Comparison of ENCODE assay signal across 11 cellular contexts in the genomic region with DNA sequence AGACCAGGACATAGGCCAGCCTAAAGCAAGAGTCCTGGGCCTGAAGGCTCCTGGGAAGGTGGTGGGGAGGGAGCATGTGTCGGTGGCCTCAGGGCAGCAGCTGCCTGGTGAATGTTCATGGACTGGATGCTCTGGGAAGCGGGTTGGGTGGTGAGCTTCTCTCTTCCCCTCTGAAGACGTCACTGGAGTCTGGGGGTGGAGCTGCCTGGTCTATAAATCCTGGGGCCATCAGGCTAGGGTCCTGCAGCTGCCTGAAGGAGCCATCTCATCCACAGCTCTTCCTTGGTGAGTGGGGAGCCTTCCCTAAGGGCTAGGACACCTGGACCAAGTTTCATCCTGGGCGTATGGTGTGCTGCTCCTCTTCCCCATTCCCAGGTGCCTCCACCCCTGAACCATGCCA. TPM values are rescaled to one million over a fixed set of nuclear protein-coding genes. Genes with fewer than 3 reads are reported as not detected.
DNase-seq lines count a peak whose midpoint lies in the region; ATAC-seq and TF ChIP-seq lines count a peak whose summit lies in the region.
"Had no signal": no experiment of that assay in that cellular context is flagged by ENCODE, and none has a peak within 500 bp of the region (broad histone marks: within the 10 kb centered on the region; RNA-seq: fewer than 3 reads in every experiment).

A gene with protein sequence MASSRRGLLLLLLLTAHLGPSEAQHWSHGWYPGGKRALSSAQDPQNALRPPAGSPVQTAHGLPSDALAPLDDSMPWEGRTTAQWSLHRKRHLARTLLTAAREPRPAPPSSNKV (plus strand): TSS at position 242 of the 400 bp plus-strand sequence. CDS start 793 bp downstream, outside the sequence.

- no peaks in the 10 kb centered on the region for H3K27me3 Mint-ChIP-seq in activated CD4-positive, alpha-beta T cell treated with anti-CD3 and anti-CD28 coated beads for 36 hours
- no peaks in the 10 kb centered on the region for H3K27me3 Mint-ChIP-seq in activated CD4-positive, alpha-beta memory T cell treated with anti-CD3 and anti-CD28 coated beads, Interleukin-2, amount 10 ng/mL, durations not matched to agents 7 days and 5 days
- H3K27me3 Mint-ChIP-seq: stimulated activated naive CD8-positive, alpha-beta T cell treated with anti-CD3 and anti-CD28 coated beads, Interleukin-15, amount 100 ng/mL, for 72 hours had no signal

- intact Hi-C loops in activated CD4-positive, alpha-beta T cell treated with anti-CD3 and anti-CD28 coated beads for 36 hours (cut with DNase I, micrococcal nuclease) = no loop called here
- intact Hi-C loops in stomach (cut with DNase I; ENCODE audit: low total_unique reads) (no loop called here), A673 (cut with micrococcal nuclease; ENCODE audit: unreplicated experiment) (no loop called here)

- H3K9me3 ChIP-seq in stomach = no peaks in the 10 kb centered on the region
- no peaks in the 10 kb centered on the region for H3K9me3 ChIP-seq in A673 (ENCODE audit: low read depth, low read length, poor library complexity, severe bottlenecking)

- peak within 1 kb of the TSS; percentile 16 for H3K4me3 Mint-ChIP-seq in activated CD4-positive, alpha-beta T cell treated with anti-CD3 and anti-CD28 coated beads for 36 hours
- no peak within 1 kb of the TSS for H3K4me3 Mint-ChIP-seq in activated CD4-positive, alpha-beta memory T cell treated with anti-CD3 and anti-CD28 coated beads, Interleukin-2, amount 10 ng/mL, durations not matched to agents 7 days and 5 days

- CTCF ChIA-PET in activated CD4-positive, alpha-beta T cell treated with anti-CD3 and anti-CD28 coated beads for 36 hours (lab: Charles Lee) = interaction anchor here (0.6 to 1.7 kb wide), 3 partner anchors 10 to 355 kb away, joined by 3 to 8 read pairs (median 3); no protein-coding TSS in a partner anchor
- CTCF ChIA-PET in activated CD4-positive, alpha-beta memory T cell treated with anti-CD3 and anti-CD28 coated beads, Interleukin-2, amount 10 ng/mL, durations not matched to agents 7 days and 5 days (lab: Charles Lee) = interaction anchor here (2.2 kb wide), 1 partner anchor 10 kb away, joined by 7 read pairs; no protein-coding TSS in a partner anchor
- CTCF ChIA-PET in A673 (lab: Charles Lee) = no interaction called here

- no peak for TF ChIP-seq POLR2A in stomach (IDR thresholded peaks at IDR 0.05)

- H3K36me3 ChIP-seq in stomach = peaks cover 19 to 36% (median 34%) of the 10 kb centered on the region in 4 donors
- peaks cover 18% of the 10 kb centered on the region for H3K36me3 ChIP-seq in A673 (ENCODE audit: insufficient read depth, low read length, poor library complexity, severe bottlenecking)

- no peak for DNase-seq in activated CD4-positive, alpha-beta T cell treated with anti-CD3 and anti-CD28 coated beads for 36 hours
- DNase-seq in activated CD4-positive, alpha-beta T cell treated with anti-CD3 and anti-CD28 coated beads, Interleukin-2, amount 50 U/mL, for 48 hours = no peak
- no peak for DNase-seq in activated CD4-positive, alpha-beta memory T cell treated with anti-CD3 and anti-CD28 coated beads, Interleukin-2, amount 10 ng/mL, durations not matched to agents 7 days and 5 days
- DNase-seq in stomach (no peak), A673 (ENCODE audit: low spot score) (no peak), NCI-H446 (lab: John Stamatoyannopoulos, UW) (no peak), inferior parietal cortex (ENCODE audit: extremely low spot score) (no peak)
- DNase-seq: stimulated activated naive CD8-positive, alpha-beta T cell treated with anti-CD3 and anti-CD28 coated beads, Interleukin-15, amount 100 ng/mL, for 72 hours had no signal

- 75 to 89% (median 87%) methylated on average over 2 to 4 of the region's 4 CpGs for WGBS in stomach, 5 donors

- TF ChIP-seq CTCF in stomach (IDR thresholded peaks at IDR 0.05) (no peak), A673 (conservative IDR thresholded peaks at IDR 0.05; ENCODE audit: low read depth, low read length) (no peak)

- no peak for TF ChIP-seq EP300 in stomach (IDR thresholded peaks at IDR 0.05)

- ATAC-seq in activated CD4-positive, alpha-beta T cell treated with anti-CD3 and anti-CD28 coated beads for 36 hours = no peak
- ATAC-seq: stimulated activated naive CD8-positive, alpha-beta T cell treated with anti-CD3 and anti-CD28 coated beads, Interleukin-15, amount 100 ng/mL, for 72 hours had no signal

- H3K27ac ChIP-seq in layer of hippocampus (ENCODE audit: low read depth, low read length) (peak within 1 kb of the TSS; percentile 46), stomach (peak within 1 kb of the TSS; percentile 53 to 94 (median 67)), A673 (ENCODE audit: low read depth, low read length, poor library complexity, severe bottlenecking) (no peak within 1 kb of the TSS)

- no peak within 1 kb of the TSS for H3K4me3 ChIP-seq in stomach
- H3K4me3 ChIP-seq in A673 (ENCODE audit: low read depth, low read length, poor library complexity, severe bottlenecking) = no peak within 1 kb of the TSS

- H3K9me3 Mint-ChIP-seq in activated CD4-positive, alpha-beta T cell treated with anti-CD3 and anti-CD28 coated beads for 36 hours (ENCODE audit: low read depth) = no peaks in the 10 kb centered on the region
- no peaks in the 10 kb centered on the region for H3K9me3 Mint-ChIP-seq in activated CD4-positive, alpha-beta memory T cell treated with anti-CD3 and anti-CD28 coated beads, Interleukin-2, amount 10 ng/mL, durations not matched to agents 7 days and 5 days
- H3K9me3 Mint-ChIP-seq: stimulated activated naive CD8-positive, alpha-beta T cell treated with anti-CD3 and anti-CD28 coated beads, Interleukin-15, amount 100 ng/mL, for 72 hours had no signal

- peaks cover 18% of the 10 kb centered on the region for H3K4me1 Mint-ChIP-seq in activated CD4-positive, alpha-beta T cell treated with anti-CD3 and anti-CD28 coated beads for 36 hours
- peaks cover 42% of the 10 kb centered on the region for H3K4me1 Mint-ChIP-seq in activated CD4-positive, alpha-beta memory T cell treated with anti-CD3 and anti-CD28 coated beads, Interleukin-2, amount 10 ng/mL, durations not matched to agents 7 days and 5 days

- H3K27me3 ChIP-seq in layer of hippocampus (ENCODE audit: control insufficient read depth, insufficient read depth, low read length) (no peaks in the 10 kb centered on the region), stomach (no peaks in the 10 kb centered on the region), A673 (replicated peaks; ENCODE audit: insufficient read depth, low read depth, low read length, poor library complexity) (no peaks in the 10 kb centered on the region)
- H3K27me3 ChIP-seq: cardiac muscle cell had no signal

- peak within 1 kb of the TSS; percentile 53 for H3K27ac Mint-ChIP-seq in activated CD4-positive, alpha-beta T cell treated with anti-CD3 and anti-CD28 coated beads for 36 hours
- peak within 1 kb of the TSS; percentile 14 for H3K27ac Mint-ChIP-seq in activated CD4-positive, alpha-beta memory T cell treated with anti-CD3 and anti-CD28 coated beads, Interleukin-2, amount 10 ng/mL, durations not matched to agents 7 days and 5 days

- POLR2A ChIA-PET in activated CD4-positive, alpha-beta T cell treated with anti-CD3 and anti-CD28 coated beads for 36 hours (lab: Charles Lee) = interaction anchor here (0.7 kb wide), 1 partner anchor 10 kb away, joined by 4 read pairs; no protein-coding TSS in a partner anchor
- POLR2A ChIA-PET in activated CD4-positive, alpha-beta memory T cell treated with anti-CD3 and anti-CD28 coated beads, Interleukin-2, amount 10 ng/mL, durations not matched to agents 7 days and 5 days (lab: Charles Lee) = interaction anchor here (1.7 kb wide), 1 partner anchor 13 kb away, joined by 6 read pairs; no protein-coding TSS in a partner anchor
- POLR2A ChIA-PET in A673 (lab: Charles Lee; ENCODE audit: low non-redundant PET) = no interaction called here

- H3K4me1 ChIP-seq in stomach (peaks cover 18 to 53% (median 46%) of the 10 kb centered on the region in 4 donors), A673 (ENCODE audit: insufficient read depth, low read length, poor library complexity, severe bottlenecking) (peaks cover 2% of the 10 kb centered on the region)

- BruUV-seq in A673 (replicated peaks; lab: Mats Ljungman, UMichigan) = no TSS peak

- peaks cover 29% of the 10 kb centered on the region for H3K36me3 Mint-ChIP-seq in activated CD4-positive, alpha-beta T cell treated with anti-CD3 and anti-CD28 coated beads for 36 hours (ENCODE audit: low read depth)
- peaks cover 40% of the 10 kb centered on the region for H3K36me3 Mint-ChIP-seq in activated CD4-positive, alpha-beta memory T cell treated with anti-CD3 and anti-CD28 coated beads, Interleukin-2, amount 10 ng/mL, durations not matched to agents 7 days and 5 days (ENCODE audit: low read depth)

RNA-seq across cellular contexts. Expression of the gene that starts here (rescaled TPM):
- 1 to 10 TPM; 8.0 to 8.3 TPM for total RNA-seq in activated CD4-positive, alpha-beta T cell treated with anti-CD3 and anti-CD28 coated beads for 36 hours
- total RNA-seq in activated CD4-positive, alpha-beta memory T cell treated with anti-CD3 and anti-CD28 coated beads, Interleukin-2, amount 10 ng/mL, durations not matched to agents 7 days and 5 days = 1 to 10 TPM; 2.3 to 3.0 TPM
- 1 to 10 TPM in 1 of 5 donors, not detected in 4; 8.0 TPM for total RNA-seq in stomach
- polyA plus RNA-seq in stomach = 1 to 10 TPM in 1 of 3 donors, not detected in 2; 1.4 TPM
- total RNA-seq in A673 (2021) = 0.85 and 1.5 TPM in 2 replicates
- total RNA-seq: LHCN-M2 had no signal
- polyA plus RNA-seq: cardiac muscle cell had no signal
